8 cellular contexts compared by ENCODE assay signal in genomic region chr19:1244693-1245451, GRCh38. TPM values are rescaled to one million over a fixed set of nuclear protein-coding genes. Genes with fewer than 3 reads are reported as not detected.
DNase-seq lines count a peak whose midpoint lies in the region; ATAC-seq and TF ChIP-seq lines count a peak whose summit lies in the region.

No MANE protein-coding gene starts in this region.

- H3K27me3 ChIP-seq in HL-60 (ENCODE audit: insufficient read depth, poor library complexity, severe bottlenecking), result no peaks in the 10 kb centered on the region
- H3K27me3 ChIP-seq in right cardiac atrium (ENCODE audit: control insufficient read depth, insufficient read depth), result no peaks in the 10 kb centered on the region

- no peaks in the 10 kb centered on the region for H3K9me3 ChIP-seq in right cardiac atrium (ENCODE audit: control insufficient read depth, low read length)

- H3K36me3 Mint-ChIP-seq in activated T-cell treated with anti-CD3 and anti-CD28 coated beads, Interleukin-2, amount 50 U/mL, for 4 hours (ENCODE audit: insufficient read depth), result no peaks in the 10 kb centered on the region
- H3K36me3 Mint-ChIP-seq in stimulated activated naive B cell treated with anti-CD40 and anti-IgM and Interleukin-4, amounts not matched to agents 10 μg/mL and 1 μg/mL and 100 μg/mL, for 72 hours, result peaks cover 0 to 1% of the 10 kb centered on the region in 2 donors

- H3K4me1 Mint-ChIP-seq in activated T-cell treated with anti-CD3 and anti-CD28 coated beads, Interleukin-2, amount 50 U/mL, for 4 hours (ENCODE audit: low read depth), result peaks cover 25% of the 10 kb centered on the region
- peaks cover 20 to 52% of the 10 kb centered on the region in 2 donors for H3K4me1 Mint-ChIP-seq in stimulated activated naive B cell treated with anti-CD40 and anti-IgM and Interleukin-4, amounts not matched to agents 10 μg/mL and 1 μg/mL and 100 μg/mL, for 72 hours

- peak overlapping the region; percentile 63 for H3K4me3 Mint-ChIP-seq in activated T-cell treated with anti-CD3 and anti-CD28 coated beads, Interleukin-2, amount 50 U/mL, for 4 hours
- H3K4me3 Mint-ChIP-seq in stimulated activated naive B cell treated with anti-CD40 and anti-IgM and Interleukin-4, amounts not matched to agents 10 μg/mL and 1 μg/mL and 100 μg/mL, for 72 hours, result peak overlapping the region; percentile 84 to 86

- H3K27me3 Mint-ChIP-seq in activated T-cell treated with anti-CD3 and anti-CD28 coated beads, Interleukin-2, amount 50 U/mL, for 4 hours (ENCODE audit: low read depth), result no peaks in the 10 kb centered on the region
- H3K27me3 Mint-ChIP-seq in stimulated activated naive B cell treated with anti-CD40 and anti-IgM and Interleukin-4, amounts not matched to agents 10 μg/mL and 1 μg/mL and 100 μg/mL, for 72 hours, result no peaks in the 10 kb centered on the region

- no peaks in the 10 kb centered on the region for H3K9me3 Mint-ChIP-seq in activated T-cell treated with anti-CD3 and anti-CD28 coated beads, Interleukin-2, amount 50 U/mL, for 4 hours
- H3K9me3 Mint-ChIP-seq in stimulated activated naive B cell treated with anti-CD40 and anti-IgM and Interleukin-4, amounts not matched to agents 10 μg/mL and 1 μg/mL and 100 μg/mL, for 72 hours, result no peaks in the 10 kb centered on the region

- H3K4me3 ChIP-seq in HL-60 (replicated peaks; ENCODE audit: insufficient read depth, low read length), result peak overlapping the region; percentile 20
- H3K4me3 ChIP-seq in right cardiac atrium (ENCODE audit: low read length), result peak overlapping the region; percentile 6

- H3K27ac ChIP-seq in HL-60 (replicated peaks) (peak overlapping the region; percentile 35), right cardiac atrium (ENCODE audit: low read length) (peak overlapping the region; percentile 90)

- no peak for TF ChIP-seq CTCF in HL-60 (IDR thresholded peaks at IDR 0.05; ENCODE audit: insufficient read depth, low read length)

- DNase-seq in HL-60 (ENCODE audit: low read depth in 1 of 2, low spot score in 1 of 2), result no peak
- no peak for DNase-seq in activated T-cell treated with anti-CD3 and anti-CD28 coated beads, Interleukin-2, amount 50 U/mL, for 4 hours
- DNase-seq in right cardiac atrium, result peak; percentile 85 to 95 (median 92)
- DNase-seq in stimulated activated naive B cell treated with anti-CD40 and anti-IgM and Interleukin-4, amounts not matched to agents 10 μg/mL and 1 μg/mL and 100 μg/mL, for 72 hours, result no peak
- DNase-seq in DMS79 treated with DMSO at 0.1 percent for 48 hours (lab: John Stamatoyannopoulos, UW), result no peak
- DNase-seq in NOMO-1 (lab: John Stamatoyannopoulos, UW; ENCODE audit: unreplicated experiment in 2 of 2), result no peak
- no peak for DNase-seq in islet precursor cell

- intact Hi-C loops in right cardiac atrium (cut with DNase I), result loop anchor here in 2 of 4 donors (2.0 kb wide), 1 partner anchor 22 kb away; no protein-coding TSS in a partner anchor

- WGBS in right cardiac atrium, result 21% methylated on average over 31 of the region's 31 CpGs

- ATAC-seq in activated T-cell treated with anti-CD3 and anti-CD28 coated beads, Interleukin-2, amount 50 U/mL, for 4 hours, result no peak
- ATAC-seq in right cardiac atrium (peak; percentile 27 to 28), GM18873 (IDR thresholded peaks at IDR 0.05; ENCODE audit: low FRiP score, unreplicated experiment) (no peak)
- ATAC-seq in stimulated activated naive B cell treated with anti-CD40 and anti-IgM and Interleukin-4, amounts not matched to agents 10 μg/mL and 1 μg/mL and 100 μg/mL, for 72 hours (replicated peaks), result no peak

- H3K27ac Mint-ChIP-seq in stimulated activated naive B cell treated with anti-CD40 and anti-IgM and Interleukin-4, amounts not matched to agents 10 μg/mL and 1 μg/mL and 100 μg/mL, for 72 hours, result peak overlapping the region; percentile 92

- H3K4me1 ChIP-seq in right cardiac atrium (ENCODE audit: control insufficient read depth, insufficient read depth, low read length), result peaks cover 6% of the 10 kb centered on the region

RNA-seq across cellular contexts. Expression of gene ATP5F1D, which starts 3.3 kb away (rescaled TPM):
- total RNA-seq in activated T-cell treated with anti-CD3 and anti-CD28 coated beads, Interleukin-2, amount 50 U/mL, for 4 hours, result 100 to 1,000 TPM; 259 to 434 (median 312) TPM
- total RNA-seq in right cardiac atrium, result 100 to 1,000 TPM; 490 to 706 (median 622) TPM
- polyA plus RNA-seq in right cardiac atrium, result 660 TPM

RNA-seq across cellular contexts. Expression of gene MIDN, which starts 3.5 kb away (rescaled TPM):
- 10 to 100 TPM; 63.2 to 70.0 (median 68.7) TPM for total RNA-seq in activated T-cell treated with anti-CD3 and anti-CD28 coated beads, Interleukin-2, amount 50 U/mL, for 4 hours
- 100 to 1,000 TPM in 1 of 4 donors, 10 to 100 TPM in 3; 50.2 to 123 (median 62.4) TPM for total RNA-seq in right cardiac atrium
- polyA plus RNA-seq in right cardiac atrium, result 45.6 TPM

RNA-seq across cellular contexts. Expression of gene CBARP, which starts 7.1 kb away (rescaled TPM):
- 1 to 10 TPM in 2 of 3 donors, under 1 TPM in 1; 0.63 to 1.4 (median 1.1) TPM for total RNA-seq in activated T-cell treated with anti-CD3 and anti-CD28 coated beads, Interleukin-2, amount 50 U/mL, for 4 hours
- 1 to 10 TPM in 3 of 4 donors, under 1 TPM in 1; 0.89 to 2.2 (median 1.5) TPM for total RNA-seq in right cardiac atrium
- 0.97 TPM for polyA plus RNA-seq in right cardiac atrium

RNA-seq across cellular contexts. Expression of gene CIRBP, which starts 24.3 kb away (rescaled TPM):
- 100 to 1,000 TPM; 269 to 294 (median 285) TPM for total RNA-seq in activated T-cell treated with anti-CD3 and anti-CD28 coated beads, Interleukin-2, amount 50 U/mL, for 4 hours
- total RNA-seq in right cardiac atrium, result 100 to 1,000 TPM; 288 to 417 (median 333) TPM
- 370 TPM for polyA plus RNA-seq in right cardiac atrium

RNA-seq across cellular contexts. Expression of gene FAM174C, which starts 30.5 kb away (rescaled TPM):
- total RNA-seq in activated T-cell treated with anti-CD3 and anti-CD28 coated beads, Interleukin-2, amount 50 U/mL, for 4 hours, result 100 to 1,000 TPM; 189 to 199 (median 194) TPM
- total RNA-seq in right cardiac atrium, result 10 to 100 TPM; 15.9 to 18.1 (median 17.0) TPM
- 25.3 TPM for polyA plus RNA-seq in right cardiac atrium

Comparison
In these comparisons a context has a peak if more than half of its experiments do, and no peak if none do; other contexts are left out.
1. DNase-seq: peak in right cardiac atrium (3 of 3); none in HL-60 (0 of 2), activated T-cell treated with anti-CD3 and anti-CD28 coated beads, Interleukin-2, amount 50 U/mL, for 4 hours (single experiment), stimulated activated naive B cell treated with anti-CD40 and anti-IgM and Interleukin-4, amounts not matched to agents 10 μg/mL and 1 μg/mL and 100 μg/mL, for 72 hours (single experiment), DMS79 treated with DMSO at 0.1 percent for 48 hours (single experiment), NOMO-1 (0 of 2) and islet precursor cell (single experiment).
2. ATAC-seq: peak in right cardiac atrium (2 of 2); none in activated T-cell treated with anti-CD3 and anti-CD28 coated beads, Interleukin-2, amount 50 U/mL, for 4 hours (0 of 2), stimulated activated naive B cell treated with anti-CD40 and anti-IgM and Interleukin-4, amounts not matched to agents 10 μg/mL and 1 μg/mL and 100 μg/mL, for 72 hours (0 of 2) and GM18873 (single experiment).